Comparison of ENCODE assay signal across 23 cellular contexts in genomic region chr17:31497431-31497830, GRCh38.
DNase-seq lines count a peak whose midpoint lies in the region; ATAC-seq, FAIRE-seq and TF ChIP-seq lines count a peak whose summit lies in the region.
"Had no signal": no experiment of that assay in that cellular context is flagged by ENCODE, and none has a peak within 500 bp of the region (broad histone marks: within the 10 kb centered on the region; RNA-seq: fewer than 3 reads in every experiment).

No MANE protein-coding gene starts in this region.

- ATAC-seq in T-cell (replicated peaks in 1 of 4) = no peak
- no peak for ATAC-seq in stimulated activated memory B cell treated with anti-CD40 and anti-IgM and Interleukin-4, amounts not matched to agents 10 μg/mL and 1 μg/mL and 100 μg/mL, for 72 hours
- ATAC-seq: HCT116, right cardiac atrium had no signal

- H3K27me3 Mint-ChIP-seq in activated naive CD4-positive, alpha-beta T cell treated with anti-CD3 and anti-CD28 coated beads, Interleukin-2, amount 50 U/mL, for 24 hours = no peaks in the 10 kb centered on the region
- no peaks in the 10 kb centered on the region for H3K27me3 Mint-ChIP-seq in T-cell
- H3K27me3 Mint-ChIP-seq in stimulated activated memory B cell treated with anti-CD40 and anti-IgM and Interleukin-4, amounts not matched to agents 10 μg/mL and 1 μg/mL and 100 μg/mL, for 72 hours = no peaks in the 10 kb centered on the region

- TF ChIP-seq CTCF in kidney (IDR thresholded peaks at IDR 0.05; ENCODE audit: borderline replicate concordance, extremely low read depth, insufficient read depth) (no peak), colonic mucosa (IDR thresholded peaks at IDR 0.05) (no peak)

- H3K27ac ChIP-seq in kidney (ENCODE audit: low read depth in 2 of 2, low read length in 2 of 2) = peak overlapping the region in 1 of 2 donors; percentile 14
- no peak overlapping the region for H3K27ac ChIP-seq in colonic mucosa
- H3K27ac ChIP-seq: adrenal gland, coronary artery, ovary, SJSA1 had no signal

- no peak for DNase-seq in activated naive CD4-positive, alpha-beta T cell treated with Interleukin-2 at 50 U/mL for 16 hours
- DNase-seq in T-cell = no peak
- DNase-seq in kidney = peak; percentile 52
- no peak for DNase-seq in HuH-7.5 (ENCODE audit: low spot score)
- no peak for DNase-seq in AG08395 (ENCODE audit: low spot score)
- no peak for DNase-seq in colonic mucosa
- DNase-seq: ACHN; activated CD4-positive, alpha-beta T cell treated with anti-CD3 and anti-CD28 coated beads, Interleukin-2, amount 50 U/mL, for 1 hour; adrenal gland; DMS153; KG1; NCI-H2171; NCI-H524; ovary had no signal

- H3K9me3 ChIP-seq in kidney (ENCODE audit: control insufficient read depth in 1 of 2, low read length in 2 of 2) (no peaks in the 10 kb centered on the region), colonic mucosa (no peaks in the 10 kb centered on the region)
- H3K9me3 ChIP-seq: adrenal gland, ovary, SJSA1 had no signal

- POLR2A ChIA-PET in T-cell (lab: Charles Lee) = no interaction called here

- H3K4me3 ChIP-seq in kidney (ENCODE audit: low read length in 2 of 2) (no peak overlapping the region), colonic mucosa (no peak overlapping the region)
- H3K4me3 ChIP-seq: adrenal gland, coronary artery, ovary, SJSA1 had no signal

- peaks cover 42 to 52% of the 10 kb centered on the region in 2 donors for H3K4me1 ChIP-seq in kidney (ENCODE audit: control insufficient read depth in 1 of 2, insufficient read depth in 1 of 2, low read depth in 1 of 2, low read length in 2 of 2)
- H3K4me1 ChIP-seq in colonic mucosa = peaks cover 23% of the 10 kb centered on the region

- no peak overlapping the region for H3K4me3 Mint-ChIP-seq in activated naive CD4-positive, alpha-beta T cell treated with anti-CD3 and anti-CD28 coated beads, Interleukin-2, amount 50 U/mL, for 24 hours
- H3K4me3 Mint-ChIP-seq in T-cell = peak overlapping the region in 2 of 3 donors; percentile 6 to 48
- no peak overlapping the region for H3K4me3 Mint-ChIP-seq in stimulated activated memory B cell treated with anti-CD40 and anti-IgM and Interleukin-4, amounts not matched to agents 10 μg/mL and 1 μg/mL and 100 μg/mL, for 72 hours

- H3K27me3 ChIP-seq in colonic mucosa = no peaks in the 10 kb centered on the region
- H3K27me3 ChIP-seq: adrenal gland, ovary had no signal

- intact Hi-C loops in kidney (cut with DNase I) = no loop called here
- intact Hi-C loops in colonic mucosa (cut with DNase I) = no loop called here

- peaks cover 2% of the 10 kb centered on the region for H3K36me3 Mint-ChIP-seq in activated naive CD4-positive, alpha-beta T cell treated with anti-CD3 and anti-CD28 coated beads, Interleukin-2, amount 50 U/mL, for 24 hours
- H3K36me3 Mint-ChIP-seq in T-cell = peaks cover 2% of the 10 kb centered on the region
- no peaks in the 10 kb centered on the region for H3K36me3 Mint-ChIP-seq in stimulated activated memory B cell treated with anti-CD40 and anti-IgM and Interleukin-4, amounts not matched to agents 10 μg/mL and 1 μg/mL and 100 μg/mL, for 72 hours

- no peaks in the 10 kb centered on the region for H3K36me3 ChIP-seq in kidney (ENCODE audit: control insufficient read depth in 1 of 2, insufficient read depth in 2 of 2, low read length in 2 of 2)
- H3K36me3 ChIP-seq in colonic mucosa = no peaks in the 10 kb centered on the region
- H3K36me3 ChIP-seq: adrenal gland, ovary, SJSA1 had no signal

- H3K9me3 Mint-ChIP-seq in activated naive CD4-positive, alpha-beta T cell treated with anti-CD3 and anti-CD28 coated beads, Interleukin-2, amount 50 U/mL, for 24 hours = no peaks in the 10 kb centered on the region
- H3K9me3 Mint-ChIP-seq in T-cell = no peaks in the 10 kb centered on the region
- H3K9me3 Mint-ChIP-seq in stimulated activated memory B cell treated with anti-CD40 and anti-IgM and Interleukin-4, amounts not matched to agents 10 μg/mL and 1 μg/mL and 100 μg/mL, for 72 hours = no peaks in the 10 kb centered on the region
- H3K9me3 Mint-ChIP-seq: CD14-positive monocyte had no signal

- peak overlapping the region; percentile 60 for H3K27ac Mint-ChIP-seq in activated naive CD4-positive, alpha-beta T cell treated with anti-CD3 and anti-CD28 coated beads, Interleukin-2, amount 50 U/mL, for 24 hours
- H3K27ac Mint-ChIP-seq in T-cell = peak overlapping the region; percentile 81 to 83
- peak overlapping the region; percentile 88 for H3K27ac Mint-ChIP-seq in stimulated activated memory B cell treated with anti-CD40 and anti-IgM and Interleukin-4, amounts not matched to agents 10 μg/mL and 1 μg/mL and 100 μg/mL, for 72 hours

- H3K9ac ChIP-seq in kidney (ENCODE audit: low read length in 2 of 2) (no peak overlapping the region), colonic mucosa (ENCODE audit: low read depth in 2 of 2, low read length in 2 of 2) (no peak overlapping the region)

- peaks cover 86% of the 10 kb centered on the region for H3K4me1 Mint-ChIP-seq in activated naive CD4-positive, alpha-beta T cell treated with anti-CD3 and anti-CD28 coated beads, Interleukin-2, amount 50 U/mL, for 24 hours
- H3K4me1 Mint-ChIP-seq in T-cell = peaks cover 66 to 84% (median 82%) of the 10 kb centered on the region in 3 donors
- peaks cover 65% of the 10 kb centered on the region for H3K4me1 Mint-ChIP-seq in stimulated activated memory B cell treated with anti-CD40 and anti-IgM and Interleukin-4, amounts not matched to agents 10 μg/mL and 1 μg/mL and 100 μg/mL, for 72 hours

- CTCF ChIA-PET in T-cell (lab: Charles Lee) = no interaction called here

- no peak for FAIRE-seq in kidney (lab: Jason Lieb, UNC)
- FAIRE-seq: G401.6, RCC 7860 had no signal

Comparison
In these comparisons a context has a peak if more than half of its experiments do, and no peak if none do; other contexts are left out.
1. H3K4me3 Mint-ChIP-seq: peak in T-cell (2 of 3); none in activated naive CD4-positive, alpha-beta T cell treated with anti-CD3 and anti-CD28 coated beads, Interleukin-2, amount 50 U/mL, for 24 hours (single experiment) and stimulated activated memory B cell treated with anti-CD40 and anti-IgM and Interleukin-4, amounts not matched to agents 10 μg/mL and 1 μg/mL and 100 μg/mL, for 72 hours (single experiment).
2. Peak in every context shown above with its lines, with median percentiles within 50 percentile points of each other: H3K27ac Mint-ChIP-seq.